ENCODE assay signal across 1 cellular context in the genomic region with DNA sequence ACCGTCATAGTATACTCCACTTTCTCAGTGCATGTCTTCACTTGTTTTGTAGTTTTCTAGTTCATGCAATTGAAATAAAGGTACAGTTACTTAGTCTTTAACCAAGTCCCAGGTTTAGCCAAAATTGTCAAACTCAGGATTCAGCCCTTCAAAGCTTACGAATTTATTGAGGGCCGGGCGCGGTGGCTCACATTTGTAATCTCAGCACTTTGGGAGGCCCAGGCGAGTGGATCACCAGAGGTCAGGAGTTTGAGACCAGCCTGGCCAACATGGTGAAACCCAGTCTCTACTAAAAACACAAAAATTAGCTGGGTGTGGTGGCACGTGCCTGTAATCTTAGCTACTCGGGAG. TPM values are rescaled to one million over a fixed set of nuclear protein-coding genes. Genes with fewer than 3 reads are reported as not detected.
"Had no signal": no experiment of that assay in that cellular context is flagged by ENCODE, and none has a peak within 500 bp of the region (broad histone marks: within the 10 kb centered on the region; RNA-seq: fewer than 3 reads in every experiment).

No MANE protein-coding gene starts in this region.

RNA-seq across cellular contexts. Expression of a gene that starts 51.9 kb away (rescaled TPM):
- total RNA-seq: ascending aorta had no signal
